Comparison of ENCODE assay signal across 8 cellular contexts in genomic region chr18:77056399-77057015, GRCh38.
A peak's percentile ranks its signal among the peaks of the same experiment; 100 is the strongest.
DNase-seq lines count a peak whose midpoint lies in the region; ATAC-seq and TF ChIP-seq lines count a peak whose summit lies in the region.

No MANE protein-coding gene starts in this region.

- no peak overlapping the region for H2BK120ac ChIP-seq in neuronal stem cell (ENCODE audit: low read depth, low read length)

- DNase-seq in CD4-positive, CD25-positive, alpha-beta regulatory T cell, result no peak
- DNase-seq in NB4 (ENCODE audit: low read depth), result peak; percentile 89
- DNase-seq in effector memory CD8-positive, alpha-beta T cell, result no peak
- no peak for DNase-seq in neuronal stem cell (ENCODE audit: low spot score)
- no peak for DNase-seq in occipital lobe (lab: John Stamatoyannopoulos, UW)

- no peak overlapping the region for H3K23ac ChIP-seq in neuronal stem cell (ENCODE audit: low read depth, low read length, poor library complexity)

- WGBS in neuronal stem cell (ENCODE audit: extremely low coverage in 2 of 2, insufficient read length in 2 of 2, insufficient replicate concordance in 1 of 2), 2 donors, result no CpG with 5 or more reads among the region's 20 CpGs

- H2AFZ ChIP-seq in neuronal stem cell (ENCODE audit: low read length), result peak overlapping the region; percentile 83

- no peak overlapping the region for H2BK15ac ChIP-seq in neuronal stem cell (ENCODE audit: low read length)

- H2BK12ac ChIP-seq in neuronal stem cell (ENCODE audit: low read length), result no peak overlapping the region

- H4K8ac ChIP-seq in neuronal stem cell (ENCODE audit: low read depth, low read length), result no peak overlapping the region

- no peaks in the 10 kb centered on the region for H3K27me3 Mint-ChIP-seq in CD4-positive, CD25-positive, alpha-beta regulatory T cell
- H3K27me3 Mint-ChIP-seq in effector memory CD8-positive, alpha-beta T cell, result no peaks in the 10 kb centered on the region

- peaks cover 18% of the 10 kb centered on the region for H3K36me3 Mint-ChIP-seq in CD4-positive, CD25-positive, alpha-beta regulatory T cell
- H3K36me3 Mint-ChIP-seq in effector memory CD8-positive, alpha-beta T cell (ENCODE audit: insufficient read depth), result peaks cover 41% of the 10 kb centered on the region

- H2AK5ac ChIP-seq in neuronal stem cell (ENCODE audit: low read depth, low read length), result no peak overlapping the region

- peak overlapping the region; percentile 47 for H3K9ac ChIP-seq in neuronal stem cell (ENCODE audit: low read depth, low read length, poor library complexity)

- peak overlapping the region; percentile 25 for H3K14ac ChIP-seq in neuronal stem cell (ENCODE audit: low read length)

- TF ChIP-seq CTCF in NB4 (IDR thresholded peaks at IDR 0.05; ENCODE audit: low read depth, low read length), result no peak

- H2BK5ac ChIP-seq in neuronal stem cell (ENCODE audit: low read length), result no peak overlapping the region

- no peak overlapping the region for H4K91ac ChIP-seq in neuronal stem cell (ENCODE audit: low read depth, low read length, poor library complexity)

- H3K27ac ChIP-seq in CD4-positive, CD25-positive, alpha-beta regulatory T cell (ENCODE audit: insufficient read depth, low read length, poor library complexity, severe bottlenecking), result peak overlapping the region; percentile 91
- no peak overlapping the region for H3K27ac ChIP-seq in neuronal stem cell (replicated peaks; ENCODE audit: low read length)

- H3K36me3 ChIP-seq in CD4-positive, CD25-positive, alpha-beta regulatory T cell (ENCODE audit: control insufficient read depth, insufficient read depth, low read length), result peaks cover 7% of the 10 kb centered on the region
- H3K36me3 ChIP-seq in neuronal stem cell (replicated peaks in 1 of 2; ENCODE audit: control insufficient read depth in 2 of 2, insufficient read depth in 2 of 2, low read length in 2 of 2), result no peaks in the 10 kb centered on the region

- H3K4me1 ChIP-seq in CD4-positive, CD25-positive, alpha-beta regulatory T cell (ENCODE audit: control insufficient read depth, insufficient read depth, low read length, poor library complexity, severe bottlenecking), result peaks cover 86% of the 10 kb centered on the region
- H3K4me1 ChIP-seq in neuronal stem cell (ENCODE audit: control insufficient read depth in 2 of 2, insufficient read depth in 1 of 2, low read depth in 1 of 2, low read length in 2 of 2), result peaks cover 30 to 34% of the 10 kb centered on the region in 2 donors

- no peak for ATAC-seq in CD4-positive, CD25-positive, alpha-beta regulatory T cell (ENCODE audit: low read depth in 2 of 2)
- ATAC-seq in effector memory CD8-positive, alpha-beta T cell (replicated peaks), result no peak
- ATAC-seq in GM18520 (IDR thresholded peaks at IDR 0.05; ENCODE audit: unreplicated experiment) (no peak), HG03196 (IDR thresholded peaks at IDR 0.05; ENCODE audit: unreplicated experiment) (no peak), HG02642 (IDR thresholded peaks at IDR 0.05; ENCODE audit: poor library complexity, unreplicated experiment) (no peak)

- H3K9me3 ChIP-seq in CD4-positive, CD25-positive, alpha-beta regulatory T cell (ENCODE audit: control insufficient read depth in 2 of 2, low read length in 2 of 2), result no peaks in the 10 kb centered on the region
- H3K9me3 ChIP-seq in neuronal stem cell (replicated peaks in 1 of 2; ENCODE audit: control insufficient read depth in 2 of 2, insufficient read depth in 1 of 2, low read depth in 1 of 2, low read length in 2 of 2), result no peaks in the 10 kb centered on the region

- H3K4ac ChIP-seq in neuronal stem cell (ENCODE audit: low read length), result no peak overlapping the region

- H3K27ac Mint-ChIP-seq in CD4-positive, CD25-positive, alpha-beta regulatory T cell, result peak overlapping the region; percentile 90 to 98 (median 94)
- H3K27ac Mint-ChIP-seq in effector memory CD8-positive, alpha-beta T cell, result peak overlapping the region; percentile 82 to 99

- H3K27me3 ChIP-seq in CD4-positive, CD25-positive, alpha-beta regulatory T cell (ENCODE audit: control insufficient read depth, insufficient read depth, low read length), result no peaks in the 10 kb centered on the region
- peaks cover 0 to 3% (median 0%) of the 10 kb centered on the region in 3 experiments for H3K27me3 ChIP-seq in neuronal stem cell (ENCODE audit: control insufficient read depth in 3 of 3, insufficient read depth in 3 of 3, low read depth in 1 of 3, low read length in 3 of 3)

- no peak overlapping the region for H3K4me2 ChIP-seq in neuronal stem cell (ENCODE audit: insufficient read depth, low read length, poor library complexity, severe bottlenecking)

- peak overlapping the region; percentile 8 to 88 (median 69) for H3K4me3 Mint-ChIP-seq in CD4-positive, CD25-positive, alpha-beta regulatory T cell
- H3K4me3 Mint-ChIP-seq in effector memory CD8-positive, alpha-beta T cell, result peak overlapping the region; percentile 48 to 69

- H3K4me1 Mint-ChIP-seq in CD4-positive, CD25-positive, alpha-beta regulatory T cell, result peaks cover 22 to 83% (median 55%) of the 10 kb centered on the region in 4 donors
- peaks cover 70 to 72% of the 10 kb centered on the region in 2 donors for H3K4me1 Mint-ChIP-seq in effector memory CD8-positive, alpha-beta T cell (ENCODE audit: low read depth in 2 of 2)

- H3K79me1 ChIP-seq in neuronal stem cell (ENCODE audit: low read depth, low read length), result no peaks in the 10 kb centered on the region

- no peak for TF ChIP-seq POLR2A in NB4 (IDR thresholded peaks at IDR 0.05; ENCODE audit: extremely low read depth, insufficient read length)

- H3K4me3 ChIP-seq in CD4-positive, CD25-positive, alpha-beta regulatory T cell (ENCODE audit: low read depth, low read length), result no peak overlapping the region
- H3K4me3 ChIP-seq in NB4 (ENCODE audit: low read depth, low read length) (peak overlapping the region; percentile 44), neuronal stem cell (ENCODE audit: low read length in 2 of 2) (no peak overlapping the region)

- H3K18ac ChIP-seq in neuronal stem cell (ENCODE audit: low read length), result peak overlapping the region; percentile 44

- no peaks in the 10 kb centered on the region for H3K9me3 Mint-ChIP-seq in CD4-positive, CD25-positive, alpha-beta regulatory T cell
- H3K9me3 Mint-ChIP-seq in effector memory CD8-positive, alpha-beta T cell, result no peaks in the 10 kb centered on the region
